27 cellular contexts compared by ENCODE assay signal in genomic region chr3:197136744-197137143, GRCh38.
"Had no signal": no experiment of that assay in that cellular context is flagged by ENCODE, and none has a peak within 500 bp of the region (broad histone marks: within the 10 kb centered on the region; RNA-seq: fewer than 3 reads in every experiment).

No MANE protein-coding gene starts in this region.

- H3K4me3 ChIP-seq: colonic mucosa, coronary artery, dorsolateral prefrontal cortex, esophagus muscularis mucosa, esophagus squamous epithelium, gastrocnemius medialis, gastroesophageal sphincter, heart left ventricle, heart right ventricle had no signal

- H3K4me1 ChIP-seq: colonic mucosa, esophagus muscularis mucosa, esophagus squamous epithelium, foreskin keratinocyte, gastrocnemius medialis, heart left ventricle, heart right ventricle had no signal

- H3K27ac ChIP-seq: colonic mucosa, coronary artery, esophagus muscularis mucosa, esophagus squamous epithelium, foreskin keratinocyte, gastrocnemius medialis, gastroesophageal sphincter, heart left ventricle had no signal

- H3K9me3 ChIP-seq: colonic mucosa, esophagus muscularis mucosa, esophagus squamous epithelium, gastrocnemius medialis, gastroesophageal sphincter had no signal

- FAIRE-seq: colon, endometrium, endothelial cell of umbilical vein, frontal cortex had no signal

- DNase-seq: colonic mucosa; cortex of kidney; dermis blood vessel endothelial cell; dorsolateral prefrontal cortex; effector CD4-positive, alpha-beta T cell; effector CD8-positive, alpha-beta T cell; effector memory CD4-positive, alpha-beta T cell; effector memory CD8-positive, alpha-beta T cell; endodermal cell; erythroblast; esophagus squamous epithelium; foreskin fibroblast; foreskin keratinocyte; foreskin melanocyte; gastrocnemius medialis; glutamatergic neuron; head of caudate nucleus; heart left ventricle; heart right ventricle had no signal

- H3K27me3 ChIP-seq: colonic mucosa, dorsolateral prefrontal cortex, esophagus muscularis mucosa, esophagus squamous epithelium, foreskin keratinocyte, gastrocnemius medialis, gastroesophageal sphincter, heart left ventricle, heart right ventricle had no signal

- ATAC-seq: effector memory CD8-positive, alpha-beta T cell; esophagus mucosa; foreskin keratinocyte; gastrocnemius medialis; gastroesophageal sphincter; heart left ventricle; heart right ventricle had no signal
